ENCODE assay signal across 8 cellular contexts in genomic region chr17:76103274-76104139, GRCh38. TPM values are rescaled to one million over a fixed set of nuclear protein-coding genes. Genes with fewer than 3 reads are reported as not detected.
DNase-seq lines count a peak whose midpoint lies in the region; ATAC-seq and TF ChIP-seq lines count a peak whose summit lies in the region.

EXOC7 (minus strand) TSS chr17:76103787; CDS start chr17:76103692, 95 bp downstream.

- no peaks in the 10 kb centered on the region for H3K9me3 Mint-ChIP-seq in activated T-cell treated with anti-CD3 and anti-CD28 coated beads, Interleukin-2, amount 50 U/mL, for 24 hours

- peak; percentile 70 for ATAC-seq in GM21515 (IDR thresholded peaks at IDR 0.05; ENCODE audit: unreplicated experiment)
- peak; percentile 90 for ATAC-seq in esophagus mucosa

- in situ Hi-C loops in KBM-7 (cut with MboI; ENCODE audit: low pct_unique_long_range_greater_than_20kb, low sequenced_read_pairs) = no loop called here

- H3K27me3 Mint-ChIP-seq in activated T-cell treated with anti-CD3 and anti-CD28 coated beads, Interleukin-2, amount 50 U/mL, for 24 hours = no peaks in the 10 kb centered on the region

- DNase-seq in COLO668 (lab: John Stamatoyannopoulos, UW; ENCODE audit: unreplicated experiment) (peak; percentile 90), KBM-7 (peak; percentile 89), myocyte (ENCODE audit: low read depth) (peak; percentile 95)
- DNase-seq in activated T-cell treated with anti-CD3 and anti-CD28 coated beads, Interleukin-2, amount 50 U/mL, for 24 hours = peak; percentile 98
- peak; percentile 84 to 88 for DNase-seq in stimulated activated CD8-positive, alpha-beta memory T cell treated with anti-CD3 and anti-CD28 coated beads, Interleukin-7, amount 100 ng/mL, for 4 hours (ENCODE audit: low read depth in 2 of 2)

- H3K4me1 Mint-ChIP-seq in activated T-cell treated with anti-CD3 and anti-CD28 coated beads, Interleukin-2, amount 50 U/mL, for 24 hours (ENCODE audit: low read depth) = peaks cover 28% of the 10 kb centered on the region

- H3K4me3 Mint-ChIP-seq in activated T-cell treated with anti-CD3 and anti-CD28 coated beads, Interleukin-2, amount 50 U/mL, for 24 hours = peak within 1 kb of the TSS; percentile 98

- peak within 1 kb of the TSS; percentile 98 for H3K27ac Mint-ChIP-seq in activated T-cell treated with anti-CD3 and anti-CD28 coated beads, Interleukin-2, amount 50 U/mL, for 24 hours

- H3K36me3 Mint-ChIP-seq in activated T-cell treated with anti-CD3 and anti-CD28 coated beads, Interleukin-2, amount 50 U/mL, for 24 hours (ENCODE audit: low read depth) = peaks cover 44% of the 10 kb centered on the region

TF ChIP-seq in PFSK-1, 5 proteins besides CTCF, POLR2A, EP300 and RAD21:
- TF ChIP-seq FOXP2 (optimal IDR thresholded peaks at IDR 0.05; ENCODE audit: borderline replicate concordance, extremely low read depth, extremely low read length, insufficient read depth) (no peak), POLR2AphosphoS5 (IDR thresholded peaks at IDR 0.05; ENCODE audit: low read depth, low read length) (peak; percentile 89), REST (IDR thresholded peaks at IDR 0.05; ENCODE audit: insufficient read depth in 1 of 2, low read depth in 2 of 2, low read length in 2 of 2) (peak; percentile 4 to 33; a peak in 1 of 4 replicates), TAF1 (IDR thresholded peaks at IDR 0.05; ENCODE audit: borderline replicate concordance, insufficient read depth, low read length) (peak; percentile 86), SIN3A (IDR thresholded peaks at IDR 0.05; ENCODE audit: borderline replicate concordance, insufficient read depth, low read length) (peak; percentile 67; the same call in 1 of the 2 replicates)

RNA-seq across cellular contexts. Expression of gene EXOC7, which starts in this region (rescaled TPM):
- 79.3 TPM for polyA plus RNA-seq in PFSK-1 (2012; ENCODE audit: insufficient read length, low read depth)
- total RNA-seq in esophagus mucosa (91.1 TPM), myocyte (86.2 and 104 TPM in 2 replicates)
- 104 TPM for polyA plus RNA-seq in myocyte (2012)

Comparison
In these comparisons a context has a peak if more than half of its experiments do, and no peak if none do; other contexts are left out.
1. Peak in every context shown above with its lines: DNase-seq and ATAC-seq.